22 cellular contexts compared by ENCODE assay signal in the genomic region with DNA sequence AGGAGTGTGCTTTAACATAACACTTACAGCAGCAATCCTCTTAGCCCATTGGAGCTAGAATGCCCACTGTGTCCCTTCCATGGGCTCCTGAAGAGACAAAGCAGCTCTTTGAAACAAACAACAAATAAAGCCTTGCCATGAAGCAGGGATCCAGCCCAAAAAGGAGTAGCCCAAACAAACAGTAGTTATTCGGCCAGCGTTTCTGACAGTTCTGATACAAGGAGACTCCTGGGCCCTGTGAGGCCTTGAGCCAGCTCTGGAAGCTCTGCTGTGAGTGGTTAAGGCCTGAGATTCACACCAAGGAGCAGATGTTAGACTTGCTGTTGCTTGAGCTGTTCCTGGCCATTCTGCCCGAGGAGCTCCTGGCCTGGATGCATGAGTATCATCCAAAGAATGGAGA. TPM values are rescaled to one million over a fixed set of nuclear protein-coding genes. Genes with fewer than 3 reads are reported as not detected.
A peak's percentile ranks its signal among the peaks of the same experiment; 100 is the strongest.
DNase-seq lines count a peak whose midpoint lies in the region; TF ChIP-seq lines count a peak whose summit lies in the region.
"Had no signal": no experiment of that assay in that cellular context is flagged by ENCODE, and none has a peak within 500 bp of the region (broad histone marks: within the 10 kb centered on the region; RNA-seq: fewer than 3 reads in every experiment).

No MANE protein-coding gene starts in this region.

- H3K4me1 Mint-ChIP-seq in endodermal cell (peaks cover 5% of the 10 kb centered on the region), endothelial cell (ENCODE audit: unreplicated experiment) (peaks cover 2% of the 10 kb centered on the region)

- 90 to 100% methylated on average over 2 to 3 of the region's 3 CpGs for WGBS in endodermal cell (ENCODE audit: insufficient coverage in 1 of 2, insufficient read length in 1 of 2), 2 experiments

- H3K36me3 Mint-ChIP-seq in endodermal cell (ENCODE audit: low read depth) (no peaks in the 10 kb centered on the region), endothelial cell (ENCODE audit: low read depth, unreplicated experiment) (no peaks in the 10 kb centered on the region)

- no peaks in the 10 kb centered on the region for H3K9me3 ChIP-seq in endodermal cell (ENCODE audit: control insufficient read depth, low read length)
- H3K9me3 ChIP-seq: BLaER1, HAP-1 had no signal

- DNase-seq in C1 segment of cervical spinal cord (lab: John Stamatoyannopoulos, UW) (peak in 9 of 14 donors; percentile 2 to 42 (median 21)), dorsolateral prefrontal cortex (peak in 2 of 10 donors; percentile 50 to 51), medulla oblongata (ENCODE audit: extremely low spot score) (peak; percentile 82), substantia nigra (lab: John Stamatoyannopoulos, UW) (peak in 31 of 49 donors; percentile 3 to 61 (median 17)), endodermal cell (no peak), H4 (ENCODE audit: low spot score) (no peak), endothelial cell (ENCODE audit: low spot score) (no peak)
- no peak for DNase-seq in activated CD4-positive, alpha-beta T cell treated with anti-CD3 and anti-CD28 coated beads for 1 hour
- DNase-seq: 8988T; ACHN; CD4-positive, alpha-beta T cell; GM23248; HFFc6; KBM-7; MV-4-11; NCI-H2029; NCI-H446; NCI-H524 treated with DMSO at 0.1 percent for 48 hours; NCI-H774; PC-3 had no signal

- H3K9ac ChIP-seq in endodermal cell (ENCODE audit: extremely low read depth, low read length, poor library complexity, severe bottlenecking) = no peak overlapping the region
- H3K9ac ChIP-seq: BLaER1, GM23248 had no signal

- H3K4me3 ChIP-seq in dorsolateral prefrontal cortex (peak overlapping the region in 15 of 59 donors; percentile 3 to 49 (median 15)), endodermal cell (ENCODE audit: low read length) (no peak overlapping the region)
- H3K4me3 ChIP-seq: BLaER1, GM23248, HAP-1 had no signal

- peak overlapping the region in 57 of 59 donors; percentile 45 to 92 (median 81) for H3K27ac ChIP-seq in dorsolateral prefrontal cortex
- H3K27ac ChIP-seq in substantia nigra (ENCODE audit: low read depth, low read length, poor library complexity, severe bottlenecking) = peak overlapping the region; percentile 83
- H3K27ac ChIP-seq in endodermal cell (ENCODE audit: low read depth, low read length) = no peak overlapping the region
- H3K27ac ChIP-seq: BLaER1, GM23248 had no signal

- peak in 1 of 56 donors; percentile 17 for TF ChIP-seq CTCF in dorsolateral prefrontal cortex (IDR thresholded peaks at IDR 0.05 in 54 of 56, conservative IDR thresholded peaks at IDR 0.05 in 2 of 56; ENCODE audit: low read depth in 1 of 56, partially characterized antibody in 56 of 56)
- no peak for TF ChIP-seq CTCF in endodermal cell (conservative IDR thresholded peaks at IDR 0.05)
- no peak for TF ChIP-seq CTCF in endothelial cell (IDR thresholded peaks at IDR 0.05; ENCODE audit: unreplicated experiment)

- H3K36me3 ChIP-seq in endodermal cell (ENCODE audit: control insufficient read depth, insufficient read depth, low read length) = no peaks in the 10 kb centered on the region
- H3K36me3 ChIP-seq: BLaER1, HAP-1 had no signal

- no peak overlapping the region for H3K27ac Mint-ChIP-seq in endodermal cell
- no peak overlapping the region for H3K27ac Mint-ChIP-seq in endothelial cell (ENCODE audit: unreplicated experiment)
- H3K27ac Mint-ChIP-seq: CD4-positive, alpha-beta T cell; HFFc6 had no signal

- H3K27me3 ChIP-seq in dorsolateral prefrontal cortex (no peaks in the 10 kb centered on the region), endodermal cell (ENCODE audit: control insufficient read depth, insufficient read depth, low read length, poor library complexity, severe bottlenecking) (peaks cover 47% of the 10 kb centered on the region)
- H3K27me3 ChIP-seq: BLaER1 had no signal

- H3K4me1 ChIP-seq in endodermal cell (ENCODE audit: control insufficient read depth, insufficient read depth, low read length) = peaks cover 4% of the 10 kb centered on the region
- H3K4me1 ChIP-seq: HAP-1 had no signal

- H3K27me3 Mint-ChIP-seq in endodermal cell (ENCODE audit: insufficient read depth) (peaks cover 57% of the 10 kb centered on the region), endothelial cell (ENCODE audit: unreplicated experiment) (peaks cover 9% of the 10 kb centered on the region)
- H3K27me3 Mint-ChIP-seq: CD4-positive, alpha-beta T cell had no signal

- H3K9me3 Mint-ChIP-seq in endodermal cell (peaks cover 3% of the 10 kb centered on the region), endothelial cell (ENCODE audit: unreplicated experiment) (no peaks in the 10 kb centered on the region)
- H3K9me3 Mint-ChIP-seq: CD4-positive, alpha-beta T cell; HFFc6 had no signal

- no peak overlapping the region for H3K4me3 Mint-ChIP-seq in endodermal cell
- H3K4me3 Mint-ChIP-seq in endothelial cell (ENCODE audit: unreplicated experiment) = no peak overlapping the region
- H3K4me3 Mint-ChIP-seq: CD4-positive, alpha-beta T cell; HFFc6 had no signal

- intact Hi-C loops in dorsolateral prefrontal cortex (cut with DNase I) = no loop called here

RNA-seq across cellular contexts. Expression of a gene that starts 16.9 kb away (rescaled TPM):
- total RNA-seq in dorsolateral prefrontal cortex = 10 to 100 TPM in 4 of 120 experiments, 1 to 10 TPM in 116; 3.4 to 11.1 (median 6.4) TPM
- 1 to 10 TPM; 6.0 to 7.4 TPM for total RNA-seq in endodermal cell
- 6.1 TPM for polyA plus RNA-seq in endodermal cell (2013, experiment 1 of 2)
- polyA plus RNA-seq in endodermal cell (2013, experiment 2 of 2) = 5.2 TPM
- total RNA-seq in H4 (2014; rRNA removed; shearing (Covaris generic)) = 3.5 and 9.9 TPM in 2 replicates
- total RNA-seq in endothelial cell (ENCODE audit: unreplicated experiment) = 6.5 TPM

RNA-seq across cellular contexts. Expression of a gene that starts 27.1 kb away (rescaled TPM):
- total RNA-seq in dorsolateral prefrontal cortex = 1 to 10 TPM in 77 of 120 experiments, under 1 TPM in 43; 0.39 to 2.3 (median 1.2) TPM
- total RNA-seq in endodermal cell = 1 to 10 TPM; 5.7 to 7.1 TPM
- polyA plus RNA-seq in endodermal cell (2013, experiment 1 of 2) = 1.7 TPM
- 1.7 TPM for polyA plus RNA-seq in endodermal cell (2013, experiment 2 of 2)
- 0.16 and 1.2 TPM in 2 replicates for total RNA-seq in H4 (2014; rRNA removed; shearing (Covaris generic))
- 1.4 TPM for total RNA-seq in endothelial cell (ENCODE audit: unreplicated experiment)

RNA-seq across cellular contexts. Expression of a gene that starts 34.2 kb away (rescaled TPM):
- total RNA-seq in dorsolateral prefrontal cortex (10 to 100 TPM; 22.4 to 45.0 (median 33.2) TPM), endodermal cell (10 to 100 TPM; 29.0 to 41.6 TPM), endothelial cell (ENCODE audit: unreplicated experiment) (29.5 TPM)
- polyA plus RNA-seq in endodermal cell (2013, experiment 1 of 2) = 35.5 TPM
- polyA plus RNA-seq in endodermal cell (2013, experiment 2 of 2) = 31.8 TPM
- total RNA-seq in H4 (2014; rRNA removed; shearing (Covaris generic)) = 7.4 and 10.1 TPM in 2 replicates

Comparison
In these comparisons a context has a peak if more than half of its experiments do, and no peak if none do; other contexts are left out.
1. DNase-seq: peak in C1 segment of cervical spinal cord (9 of 14), medulla oblongata (single experiment) and substantia nigra (31 of 49); none in activated CD4-positive, alpha-beta T cell treated with anti-CD3 and anti-CD28 coated beads for 1 hour (single experiment), endodermal cell (single experiment), H4 (single experiment) and endothelial cell (single experiment).